8 cellular contexts compared by ENCODE assay signal in genomic region chr10:79443338-79444242, GRCh38. TPM values are rescaled to one million over a fixed set of nuclear protein-coding genes. Genes with fewer than 3 reads are reported as not detected.
DNase-seq lines count a peak whose midpoint lies in the region; ATAC-seq and TF ChIP-seq lines count a peak whose summit lies in the region.

No MANE protein-coding gene starts in this region.

- no peak for TF ChIP-seq CTCF in BJ (IDR thresholded peaks at IDR 0.05; ENCODE audit: insufficient read depth, low read depth, low read length)
- TF ChIP-seq CTCF in LNCaP clone FGC (IDR thresholded peaks at IDR 0.05; ENCODE audit: control insufficient read depth, extremely low read depth, insufficient read depth): no peak
- TF ChIP-seq CTCF in nephron progenitor cell (IDR thresholded peaks at IDR 0.05): no peak

- H3K4me3 Mint-ChIP-seq in dendritic cell treated with granulocyte-macrophage colony-stimulating factor and Interleukin-4, amounts not matched to agents 40 ng/mL and 50 ng/mL, for 4 days: peak overlapping the region; percentile 86
- H3K4me3 Mint-ChIP-seq in nephron progenitor cell: peak overlapping the region; percentile 93

- intact Hi-C loops in dendritic cell treated with granulocyte-macrophage colony-stimulating factor and Interleukin-4, amounts not matched to agents 40 ng/mL and 50 ng/mL, for 4 days (cut with micrococcal nuclease): no loop called here

- H3K27ac Mint-ChIP-seq in dendritic cell treated with granulocyte-macrophage colony-stimulating factor and Interleukin-4, amounts not matched to agents 40 ng/mL and 50 ng/mL, for 4 days: peak overlapping the region; percentile 87
- H3K27ac Mint-ChIP-seq in nephron progenitor cell: peak overlapping the region; percentile 93

- peaks cover 4% of the 10 kb centered on the region for H3K36me3 ChIP-seq in BJ (ENCODE audit: control insufficient read depth, insufficient read depth, low read length)

- H3K9me3 Mint-ChIP-seq in dendritic cell treated with granulocyte-macrophage colony-stimulating factor and Interleukin-4, amounts not matched to agents 40 ng/mL and 50 ng/mL, for 4 days: no peaks in the 10 kb centered on the region
- H3K9me3 Mint-ChIP-seq in nephron progenitor cell: no peaks in the 10 kb centered on the region

- H3K4me3 ChIP-seq in BJ (ENCODE audit: low read depth, low read length) (peak overlapping the region; percentile 70), LNCaP clone FGC (ENCODE audit: low read depth, low read length) (peak overlapping the region; percentile 70)

- CTCF ChIA-PET in BJ (lab: Yijun Ruan, JAX): interaction anchor here (0.7 to 1.6 kb wide), 3 partner anchors 9 to 69 kb away, joined by 3 to 5 read pairs (median 3); no protein-coding TSS in a partner anchor

- ATAC-seq in GM18861 (IDR thresholded peaks at IDR 0.05; ENCODE audit: unreplicated experiment) (no peak), GM21717 (IDR thresholded peaks at IDR 0.05; ENCODE audit: unreplicated experiment) (no peak)

- peaks cover 7% of the 10 kb centered on the region for H3K36me3 Mint-ChIP-seq in dendritic cell treated with granulocyte-macrophage colony-stimulating factor and Interleukin-4, amounts not matched to agents 40 ng/mL and 50 ng/mL, for 4 days (ENCODE audit: low read depth)
- H3K36me3 Mint-ChIP-seq in nephron progenitor cell (ENCODE audit: low read depth): no peaks in the 10 kb centered on the region

- POLR2A ChIA-PET in BJ (lab: Charles Lee): no interaction called here

- H3K27me3 Mint-ChIP-seq in dendritic cell treated with granulocyte-macrophage colony-stimulating factor and Interleukin-4, amounts not matched to agents 40 ng/mL and 50 ng/mL, for 4 days: peaks cover 32% of the 10 kb centered on the region
- peaks cover 14% of the 10 kb centered on the region for H3K27me3 Mint-ChIP-seq in nephron progenitor cell (ENCODE audit: low read depth, poor library complexity)

- H3K4me1 Mint-ChIP-seq in dendritic cell treated with granulocyte-macrophage colony-stimulating factor and Interleukin-4, amounts not matched to agents 40 ng/mL and 50 ng/mL, for 4 days (ENCODE audit: low read depth): peaks cover 69% of the 10 kb centered on the region
- H3K4me1 Mint-ChIP-seq in nephron progenitor cell: peaks cover 86% of the 10 kb centered on the region

- H3K27me3 ChIP-seq in BJ (ENCODE audit: control insufficient read depth, insufficient read depth, low read length): no peaks in the 10 kb centered on the region

- DNase-seq in BJ (ENCODE audit: low read depth) (no peak), LNCaP clone FGC (ENCODE audit: low read depth) (no peak), nephron progenitor cell (no peak), iPS-NIHi7 (ENCODE audit: extremely low spot score) (no peak)
- DNase-seq in stimulated activated CD4-positive, alpha-beta T cell treated with anti-CD3 and anti-CD28 coated beads, Interleukin-2, amount 100 ng/mL, for 48 hours: no peak

RNA-seq across cellular contexts. Expression of gene ZCCHC24, which starts 1.8 kb away (rescaled TPM):
- 34.2 and 49.1 TPM in 2 replicates for polyA plus RNA-seq in BJ (2011; rRNA removed)
- 42.2 and 56.1 TPM in 2 replicates for polyA minus RNA-seq in BJ (2011; rRNA and poly(A)+ RNA removed)
